Comparison of ENCODE assay signal across 1 cellular context in the genomic region with DNA sequence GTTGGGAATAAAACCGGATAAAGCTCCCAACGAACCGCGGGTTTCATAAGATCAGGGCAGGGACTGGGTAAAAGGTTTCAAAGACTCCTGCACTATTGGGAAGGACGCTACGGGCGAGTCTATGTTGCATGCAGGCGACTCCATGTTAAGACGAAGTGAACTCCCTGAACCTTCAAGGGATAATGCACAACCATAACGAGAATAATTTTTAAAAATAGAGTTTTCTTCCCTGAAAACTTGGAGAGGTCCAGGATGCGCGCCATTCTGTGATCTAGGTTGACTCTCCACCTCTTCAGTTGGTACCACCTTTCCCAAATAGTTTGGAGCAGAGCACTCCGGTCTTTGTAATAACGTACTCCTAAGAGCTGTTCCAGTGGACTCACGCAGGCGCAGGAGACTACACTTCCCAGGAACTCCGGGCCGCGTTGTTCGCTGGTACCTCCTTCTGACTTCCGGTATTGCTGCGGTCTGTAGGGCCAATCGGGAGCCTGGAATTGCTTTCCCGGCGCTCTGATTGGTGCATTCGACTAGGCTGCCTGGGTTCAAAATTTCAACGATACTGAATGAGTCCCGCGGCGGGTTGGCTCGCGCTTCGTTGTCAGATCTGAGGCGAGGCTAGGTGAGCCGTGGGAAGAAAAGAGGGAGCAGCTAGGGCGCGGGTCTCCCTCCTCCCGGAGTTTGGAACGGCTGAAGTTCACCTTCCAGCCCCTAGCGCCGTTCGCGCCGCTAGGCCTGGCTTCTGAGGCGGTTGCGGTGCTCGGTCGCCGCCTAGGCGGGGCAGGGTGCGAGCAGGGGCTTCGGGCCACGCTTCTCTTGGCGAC.
TF ChIP-seq lines count a peak whose summit lies in the region.

A gene with protein sequence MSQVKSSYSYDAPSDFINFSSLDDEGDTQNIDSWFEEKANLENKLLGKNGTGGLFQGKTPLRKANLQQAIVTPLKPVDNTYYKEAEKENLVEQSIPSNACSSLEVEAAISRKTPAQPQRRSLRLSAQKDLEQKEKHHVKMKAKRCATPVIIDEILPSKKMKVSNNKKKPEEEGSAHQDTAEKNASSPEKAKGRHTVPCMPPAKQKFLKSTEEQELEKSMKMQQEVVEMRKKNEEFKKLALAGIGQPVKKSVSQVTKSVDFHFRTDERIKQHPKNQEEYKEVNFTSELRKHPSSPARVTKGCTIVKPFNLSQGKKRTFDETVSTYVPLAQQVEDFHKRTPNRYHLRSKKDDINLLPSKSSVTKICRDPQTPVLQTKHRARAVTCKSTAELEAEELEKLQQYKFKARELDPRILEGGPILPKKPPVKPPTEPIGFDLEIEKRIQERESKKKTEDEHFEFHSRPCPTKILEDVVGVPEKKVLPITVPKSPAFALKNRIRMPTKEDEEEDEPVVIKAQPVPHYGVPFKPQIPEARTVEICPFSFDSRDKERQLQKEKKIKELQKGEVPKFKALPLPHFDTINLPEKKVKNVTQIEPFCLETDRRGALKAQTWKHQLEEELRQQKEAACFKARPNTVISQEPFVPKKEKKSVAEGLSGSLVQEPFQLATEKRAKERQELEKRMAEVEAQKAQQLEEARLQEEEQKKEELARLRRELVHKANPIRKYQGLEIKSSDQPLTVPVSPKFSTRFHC (plus strand): TSS at position 562 of the 821 bp plus-strand sequence. CDS start 18,187 bp downstream, outside the sequence.

TF ChIP-seq in K562, 482 proteins besides CTCF, POLR2A, EP300 and RAD21 (continued from another document and continues in another):
- peak; percentile 8; the same call in 1 of the 2 replicates for TF ChIP-seq DPF2 (IDR thresholded peaks at IDR 0.05)
- no peak for TF ChIP-seq POLR2AphosphoS2 (IDR thresholded peaks at IDR 0.05; ENCODE audit: low read length)
- no peak for TF ChIP-seq HNRNPUL1 (IDR thresholded peaks at IDR 0.05; ENCODE audit: low read length)
- no peak for TF ChIP-seq ZNF764 (CRISPR knock-in tag; IDR thresholded peaks at IDR 0.05; ENCODE audit: low read depth)
- TF ChIP-seq ZNF584 (CRISPR knock-in tag; IDR thresholded peaks at IDR 0.05; ENCODE audit: low read depth), result no peak; the same call in 1 of the 2 replicates
- TF ChIP-seq CLOCK (CRISPR knock-in tag; IDR thresholded peaks at IDR 0.05; ENCODE audit: borderline replicate concordance), result no peak
- no peak for TF ChIP-seq NR1H2 (CRISPR knock-in tag; IDR thresholded peaks at IDR 0.05)
- peak; percentile 57 for TF ChIP-seq ZNF263 (CRISPR knock-in tag; IDR thresholded peaks at IDR 0.05; ENCODE audit: borderline replicate concordance)
- TF ChIP-seq, protein P1, sequence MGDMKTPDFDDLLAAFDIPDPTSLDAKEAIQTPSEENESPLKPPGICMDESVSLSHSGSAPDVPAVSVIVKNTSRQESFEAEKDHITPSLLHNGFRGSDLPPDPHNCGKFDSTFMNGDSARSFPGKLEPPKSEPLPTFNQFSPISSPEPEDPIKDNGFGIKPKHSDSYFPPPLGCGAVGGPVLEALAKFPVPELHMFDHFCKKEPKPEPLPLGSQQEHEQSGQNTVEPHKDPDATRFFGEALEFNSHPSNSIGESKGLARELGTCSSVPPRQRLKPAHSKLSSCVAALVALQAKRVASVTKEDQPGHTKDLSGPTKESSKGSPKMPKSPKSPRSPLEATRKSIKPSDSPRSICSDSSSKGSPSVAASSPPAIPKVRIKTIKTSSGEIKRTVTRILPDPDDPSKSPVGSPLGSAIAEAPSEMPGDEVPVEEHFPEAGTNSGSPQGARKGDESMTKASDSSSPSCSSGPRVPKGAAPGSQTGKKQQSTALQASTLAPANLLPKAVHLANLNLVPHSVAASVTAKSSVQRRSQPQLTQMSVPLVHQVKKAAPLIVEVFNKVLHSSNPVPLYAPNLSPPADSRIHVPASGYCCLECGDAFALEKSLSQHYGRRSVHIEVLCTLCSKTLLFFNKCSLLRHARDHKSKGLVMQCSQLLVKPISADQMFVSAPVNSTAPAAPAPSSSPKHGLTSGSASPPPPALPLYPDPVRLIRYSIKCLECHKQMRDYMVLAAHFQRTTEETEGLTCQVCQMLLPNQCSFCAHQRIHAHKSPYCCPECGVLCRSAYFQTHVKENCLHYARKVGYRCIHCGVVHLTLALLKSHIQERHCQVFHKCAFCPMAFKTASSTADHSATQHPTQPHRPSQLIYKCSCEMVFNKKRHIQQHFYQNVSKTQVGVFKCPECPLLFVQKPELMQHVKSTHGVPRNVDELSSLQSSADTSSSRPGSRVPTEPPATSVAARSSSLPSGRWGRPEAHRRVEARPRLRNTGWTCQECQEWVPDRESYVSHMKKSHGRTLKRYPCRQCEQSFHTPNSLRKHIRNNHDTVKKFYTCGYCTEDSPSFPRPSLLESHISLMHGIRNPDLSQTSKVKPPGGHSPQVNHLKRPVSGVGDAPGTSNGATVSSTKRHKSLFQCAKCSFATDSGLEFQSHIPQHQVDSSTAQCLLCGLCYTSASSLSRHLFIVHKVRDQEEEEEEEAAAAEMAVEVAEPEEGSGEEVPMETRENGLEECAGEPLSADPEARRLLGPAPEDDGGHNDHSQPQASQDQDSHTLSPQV (IDR thresholded peaks at IDR 0.05), result no peak
- TF ChIP-seq ZNF449 (CRISPR knock-in tag; IDR thresholded peaks at IDR 0.05), result no peak
- no peak for TF ChIP-seq HDAC6 (IDR thresholded peaks at IDR 0.05; ENCODE audit: low read depth, low read length)
- no peak for TF ChIP-seq PRPF4 (IDR thresholded peaks at IDR 0.05; ENCODE audit: insufficient read depth, low read depth, low read length, poor library complexity, severe bottlenecking)
- TF ChIP-seq RHOXF2B (CRISPR knock-in tag; conservative IDR thresholded peaks at IDR 0.05), result no peak
- no peak for TF ChIP-seq CBX2 (IDR thresholded peaks at IDR 0.05; ENCODE audit: insufficient read depth, low read length, poor library complexity, severe bottlenecking)
- peak; percentile 52 to 91; a peak in 3 of 4 replicates for TF ChIP-seq FOXK2 (conservative IDR thresholded peaks at IDR 0.05 in 1 of 2, IDR thresholded peaks at IDR 0.05 in 1 of 2; ENCODE audit: low read depth in 2 of 2)
- TF ChIP-seq ZFP1 (CRISPR knock-in tag; IDR thresholded peaks at IDR 0.05), result no peak
- no peak for TF ChIP-seq COPS2 (conservative IDR thresholded peaks at IDR 0.05)
- peak; percentile 65; the same call in 1 of the 2 replicates for TF ChIP-seq C11orf30 (IDR thresholded peaks at IDR 0.05; ENCODE audit: low read depth)
- TF ChIP-seq, protein P2, sequence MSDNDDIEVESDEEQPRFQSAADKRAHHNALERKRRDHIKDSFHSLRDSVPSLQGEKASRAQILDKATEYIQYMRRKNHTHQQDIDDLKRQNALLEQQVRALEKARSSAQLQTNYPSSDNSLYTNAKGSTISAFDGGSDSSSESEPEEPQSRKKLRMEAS (CRISPR knock-in tag; IDR thresholded peaks at IDR 0.05), result peak; percentile 65; the same call in 1 of the 2 replicates
- no peak for TF ChIP-seq PPARD (CRISPR knock-in tag; IDR thresholded peaks at IDR 0.05)
- no peak for TF ChIP-seq ARID1B (IDR thresholded peaks at IDR 0.05)
- TF ChIP-seq ZNF384 (IDR thresholded peaks at IDR 0.05; ENCODE audit: low read depth, low read length), result no peak
- TF ChIP-seq ZBED1 (IDR thresholded peaks at IDR 0.05), result no peak
- TF ChIP-seq BRCA1 (IDR thresholded peaks at IDR 0.05), result no peak
- no peak for TF ChIP-seq BRCA1 (CRISPR knock-in tag; IDR thresholded peaks at IDR 0.05)
- peak; percentile 57 for TF ChIP-seq TAF1 (IDR thresholded peaks at IDR 0.05; ENCODE audit: control insufficient read depth, extremely low read depth, insufficient read depth, low read length, severe bottlenecking)
- no peak for TF ChIP-seq ZNF644 (tag; IDR thresholded peaks at IDR 0.05; ENCODE audit: low read depth)
- peak; percentile 69; the same call in 1 of the 2 replicates for TF ChIP-seq TCF7L2 (IDR thresholded peaks at IDR 0.05; ENCODE audit: low read depth, low read length)
- TF ChIP-seq NFYB (IDR thresholded peaks at IDR 0.05; ENCODE audit: extremely low read depth, insufficient read length), result peak; percentile 96
- peak; percentile 46; the same call in 1 of the 2 replicates for TF ChIP-seq GATAD2B (IDR thresholded peaks at IDR 0.05; ENCODE audit: borderline replicate concordance)
- TF ChIP-seq SPI1 (IDR thresholded peaks at IDR 0.05; ENCODE audit: borderline replicate concordance, low read depth, low read length), result no peak
- no peak for TF ChIP-seq ZNF407 (IDR thresholded peaks at IDR 0.05; ENCODE audit: low read depth)
- TF ChIP-seq, protein P3, sequence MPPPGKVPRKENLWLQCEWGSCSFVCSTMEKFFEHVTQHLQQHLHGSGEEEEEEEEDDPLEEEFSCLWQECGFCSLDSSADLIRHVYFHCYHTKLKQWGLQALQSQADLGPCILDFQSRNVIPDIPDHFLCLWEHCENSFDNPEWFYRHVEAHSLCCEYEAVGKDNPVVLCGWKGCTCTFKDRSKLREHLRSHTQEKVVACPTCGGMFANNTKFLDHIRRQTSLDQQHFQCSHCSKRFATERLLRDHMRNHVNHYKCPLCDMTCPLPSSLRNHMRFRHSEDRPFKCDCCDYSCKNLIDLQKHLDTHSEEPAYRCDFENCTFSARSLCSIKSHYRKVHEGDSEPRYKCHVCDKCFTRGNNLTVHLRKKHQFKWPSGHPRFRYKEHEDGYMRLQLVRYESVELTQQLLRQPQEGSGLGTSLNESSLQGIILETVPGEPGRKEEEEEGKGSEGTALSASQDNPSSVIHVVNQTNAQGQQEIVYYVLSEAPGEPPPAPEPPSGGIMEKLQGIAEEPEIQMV (tag; conservative IDR thresholded peaks at IDR 0.05; ENCODE audit: low read depth), result no peak
- peak; percentile 67 for TF ChIP-seq MEIS2 (IDR thresholded peaks at IDR 0.05; ENCODE audit: partially characterized antibody)
- no peak for TF ChIP-seq RBM14 (IDR thresholded peaks at IDR 0.05; ENCODE audit: borderline replicate concordance, insufficient read depth, low read depth, low read length)
